In the genomic region with DNA sequence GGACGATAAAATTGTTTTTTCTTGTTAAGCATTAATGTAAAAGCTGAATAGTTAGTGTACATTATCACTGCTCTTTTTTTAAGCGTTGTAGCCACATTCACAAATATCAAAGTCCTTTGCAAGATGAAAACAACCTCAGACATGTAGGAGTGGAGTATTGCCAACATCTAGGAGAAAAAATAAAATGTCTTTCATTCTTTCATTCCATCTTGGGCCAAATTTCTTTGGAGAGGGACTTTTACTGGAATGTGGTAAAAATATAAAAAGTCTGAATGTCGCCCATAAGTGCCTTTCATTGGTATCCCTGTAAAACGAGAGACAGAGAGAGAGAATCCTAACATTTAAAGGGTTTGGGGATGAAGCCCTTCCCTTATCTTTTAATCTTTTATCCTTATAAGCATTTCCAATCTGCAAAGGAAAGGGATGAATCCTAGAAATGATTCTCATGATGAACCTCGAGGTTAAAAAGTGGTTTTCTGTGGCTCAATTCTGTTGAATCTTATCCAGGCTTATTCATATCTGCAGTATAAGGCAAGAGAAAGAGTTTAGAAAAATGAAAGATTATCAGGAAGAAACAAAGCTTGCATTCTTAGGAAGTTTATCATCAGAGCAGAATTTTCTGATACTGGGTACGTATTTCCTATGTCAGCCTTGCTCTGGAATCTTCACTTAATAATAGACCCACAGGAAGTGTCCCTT, we compare ENCODE assay signal across 16 cellular contexts.
DNase-seq lines count a peak whose midpoint lies in the region; ATAC-seq and TF ChIP-seq lines count a peak whose summit lies in the region.
"Had no signal": no experiment of that assay in that cellular context is flagged by ENCODE, and none has a peak within 500 bp of the region (broad histone marks: within the 10 kb centered on the region; RNA-seq: fewer than 3 reads in every experiment).

No MANE protein-coding gene starts in this region.

- H3K27me3 ChIP-seq in GM23248 (replicated peaks; ENCODE audit: insufficient read depth) (no peaks in the 10 kb centered on the region), thoracic aorta (replicated peaks; ENCODE audit: insufficient read depth) (no peaks in the 10 kb centered on the region)

- H3K36me3 ChIP-seq in GM23248 (ENCODE audit: low read depth) (no peaks in the 10 kb centered on the region), thoracic aorta (no peaks in the 10 kb centered on the region)

- peak overlapping the region; percentile 60 for H3K4me2 ChIP-seq in GM23248 (ENCODE audit: unreplicated experiment)
- H3K4me2 ChIP-seq: PC-9 had no signal

- H3K4me1 ChIP-seq in GM23248 (ENCODE audit: insufficient read depth) (peaks cover 64% of the 10 kb centered on the region), thoracic aorta (ENCODE audit: control insufficient read depth in 1 of 2, low read depth in 2 of 2) (peaks cover 27 to 67% of the 10 kb centered on the region in 2 donors)
- H3K4me1 ChIP-seq: psoas muscle had no signal

- ATAC-seq in thoracic aorta (ENCODE audit: insufficient number of reproducible peaks, low FRiP score, low read depth) (no peak), HG03432 (IDR thresholded peaks at IDR 0.05; ENCODE audit: unreplicated experiment) (no peak), GM19023 (IDR thresholded peaks at IDR 0.05; ENCODE audit: unreplicated experiment) (no peak)
- ATAC-seq: activated CD4-positive, CD25-positive, alpha-beta regulatory T cell treated with anti-CD3 and anti-CD28 coated beads, Interleukin-2, amount 50 U/mL, for 24 hours; psoas muscle had no signal

- DNase-seq in GM23248: peak; percentile 62
- peak; percentile 89 for DNase-seq in amniotic epithelial cell (ENCODE audit: low read depth)
- peak; percentile 76 for DNase-seq in fibroblast of pulmonary artery (ENCODE audit: low read depth)
- DNase-seq in thoracic aorta (ENCODE audit: low spot score): no peak
- DNase-seq in GM19240 (ENCODE audit: insufficient read length, low spot score): no peak
- DNase-seq in UCSD-AML1 (lab: John Stamatoyannopoulos, UW; ENCODE audit: unreplicated experiment): no peak
- DNase-seq: activated naive CD8-positive, alpha-beta T cell treated with anti-CD3 and anti-CD28 coated beads, Interleukin-2, amount 10 ng/mL, durations not matched to agents 7 days and 5 days; activated T-cell treated with anti-CD3 and anti-CD28 coated beads, Interleukin-2, amount 50 U/mL, for 24 hours; dorsolateral prefrontal cortex; NCI-H1105 treated with DMSO at 0.1 percent for 48 hours; NCI-H510A; PC-9; psoas muscle had no signal

- WGBS in GM23248 (ENCODE audit: low coverage in 1 of 2, low lambda C conversion rate in 2 of 2, missing lambda C conversion rate in 2 of 2), 2 experiments: 33 to 38% methylated on average over 6 of the region's 6 CpGs

- H3K9me2 ChIP-seq in GM23248 (ENCODE audit: insufficient read depth): no peaks in the 10 kb centered on the region

- no peaks in the 10 kb centered on the region for H3K79me2 ChIP-seq in GM23248 (ENCODE audit: insufficient read depth)

- in situ Hi-C loops in GM23248 (cut with MboI): loop anchor here (10.0 to 25.0 kb wide), 3 partner anchors 1082 to 1974 kb away; no protein-coding TSS in a partner anchor

- TF ChIP-seq CTCF in fibroblast of pulmonary artery (IDR thresholded peaks at IDR 0.05; ENCODE audit: low read length, missing control alignments) (no peak), thoracic aorta (IDR thresholded peaks at IDR 0.05) (no peak)

- H3K9me3 ChIP-seq in GM23248 (ENCODE audit: low read depth) (no peaks in the 10 kb centered on the region), thoracic aorta (no peaks in the 10 kb centered on the region)
- H3K9me3 ChIP-seq: psoas muscle had no signal

- H3K4me3 ChIP-seq in GM23248 (peak overlapping the region; percentile 14), fibroblast of pulmonary artery (replicated peaks; ENCODE audit: low read depth, low read length) (no peak overlapping the region), thoracic aorta (peak overlapping the region; percentile 12)
- H3K4me3 ChIP-seq: dorsolateral prefrontal cortex, PC-9, psoas muscle had no signal

- no peaks in the 10 kb centered on the region for H4K20me1 ChIP-seq in GM23248 (ENCODE audit: insufficient read depth)

- no peak overlapping the region for H2AFZ ChIP-seq in GM23248
- H2AFZ ChIP-seq: PC-9 had no signal

- H3F3A ChIP-seq in GM23248 (ENCODE audit: insufficient read depth): peaks cover 42% of the 10 kb centered on the region

- H3K27ac ChIP-seq in GM23248: peak overlapping the region; percentile 12
- peak overlapping the region; percentile 70 to 84 for H3K27ac ChIP-seq in thoracic aorta
- H3K27ac ChIP-seq: PC-9, psoas muscle had no signal

- no peak overlapping the region for H3K9ac ChIP-seq in GM23248

Comparison
In these comparisons a context has a peak if more than half of its experiments do, and no peak if none do; other contexts are left out.
1. DNase-seq: peak in GM23248 (single experiment), amniotic epithelial cell (single experiment) and fibroblast of pulmonary artery (single experiment); none in thoracic aorta (single experiment), GM19240 (single experiment) and UCSD-AML1 (single experiment).